Comparison of ENCODE assay signal across 8 cellular contexts in genomic region chrX:40152706-40153334, GRCh38. TPM values are rescaled to one million over a fixed set of nuclear protein-coding genes. Genes with fewer than 3 reads are reported as not detected.
A peak's percentile ranks its signal among the peaks of the same experiment; 100 is the strongest.
DNase-seq lines count a peak whose midpoint lies in the region; TF ChIP-seq lines count a peak whose summit lies in the region.

No MANE protein-coding gene starts in this region.

- H3K9ac ChIP-seq in HUES64 (ENCODE audit: low read depth, low read length) = peak overlapping the region; percentile 47; the same call in 1 of the 2 replicates

- H3K27me3 ChIP-seq in HUES64 (ENCODE audit: insufficient read depth, low read length) = peaks cover 77% of the 10 kb centered on the region
- peaks cover 13% of the 10 kb centered on the region for H3K27me3 ChIP-seq in iPS DF 6.9 (ENCODE audit: control insufficient read depth, insufficient read depth, low read length)
- H3K27me3 ChIP-seq in sigmoid colon = peaks cover 0 to 14% (median 0%) of the 10 kb centered on the region in 3 donors

- DNase-seq in EH (ENCODE audit: low read depth) (peak; percentile 43), anterior cingulate cortex (lab: John Stamatoyannopoulos, UW) (peak in 41 of 58 donors; percentile 4 to 69 (median 40)), iPS DF 6.9 (ENCODE audit: low read depth, low spot score) (no peak), sigmoid colon (peak; percentile 77), NCI-H187 (lab: John Stamatoyannopoulos, UW) (no peak)
- DNase-seq in activated effector memory CD4-positive, alpha-beta T cell treated with Interleukin-2 at 50 U/mL for 16 hours = no peak
- DNase-seq in NK-92 treated with Interleukin-12 subunit alpha and Interleukin-12 subunit beta, amount 100 ng/mL, for 24 hours (lab: John Stamatoyannopoulos, UW) = no peak

- no peak for TF ChIP-seq POLR2A in sigmoid colon (IDR thresholded peaks at IDR 0.05)

- H3K4me1 ChIP-seq in HUES64 (ENCODE audit: insufficient read depth, low read length) (peaks cover 34% of the 10 kb centered on the region), iPS DF 6.9 (ENCODE audit: control insufficient read depth, insufficient read depth, low read length) (peaks cover 9% of the 10 kb centered on the region), sigmoid colon (peaks cover 0 to 48% (median 16%) of the 10 kb centered on the region in 4 donors)

- no peak overlapping the region for H3K27ac ChIP-seq in HUES64 (ENCODE audit: low read depth, low read length)
- H3K27ac ChIP-seq in iPS DF 6.9 (ENCODE audit: low read length) = no peak overlapping the region
- H3K27ac ChIP-seq in sigmoid colon = peak overlapping the region; percentile 71 to 82 (median 76)

- WGBS in HUES64 = under 1% methylated on average over 50 of the region's 50 CpGs
- no CpG with 5 or more reads among the region's 50 CpGs for WGBS in iPS DF 6.9 (ENCODE audit: insufficient coverage, insufficient read length)
- WGBS in sigmoid colon, 2 donors = 1% methylated on average over 50 of the region's 50 CpGs

- H3K4me3 ChIP-seq in HUES64 (ENCODE audit: low read length) (peak overlapping the region; percentile 52), iPS DF 6.9 (ENCODE audit: low read length) (peak overlapping the region; percentile 27; the same call in 1 of the 2 replicates), sigmoid colon (peak overlapping the region; percentile 19 to 53 (median 48))

- H3K36me3 ChIP-seq in HUES64 (ENCODE audit: insufficient read depth, low read length) (no peaks in the 10 kb centered on the region), iPS DF 6.9 (ENCODE audit: control insufficient read depth, insufficient read depth, low read length) (no peaks in the 10 kb centered on the region), sigmoid colon (no peaks in the 10 kb centered on the region)

- H3K9me3 ChIP-seq in HUES64 (ENCODE audit: insufficient read depth, low read depth, low read length) (no peaks in the 10 kb centered on the region), iPS DF 6.9 (ENCODE audit: control insufficient read depth, insufficient read depth, low read length) (no peaks in the 10 kb centered on the region), sigmoid colon (no peaks in the 10 kb centered on the region)

- no peak for TF ChIP-seq CTCF in sigmoid colon (IDR thresholded peaks at IDR 0.05)

- no peak for TF ChIP-seq EP300 in sigmoid colon (IDR thresholded peaks at IDR 0.05)

- intact Hi-C loops in sigmoid colon (cut with DNase I) = loop anchor here (5.0 kb wide), 1 partner anchor 66 kb away; no protein-coding TSS in a partner anchor

RNA-seq across cellular contexts. Expression of gene BCOR, which starts 55.1 kb away (rescaled TPM):
- polyA plus RNA-seq in HUES64 (2013, experiment 1 of 2) = 34.7 TPM
- polyA plus RNA-seq in HUES64 (2013, experiment 2 of 2) = 31.5 TPM
- total RNA-seq in sigmoid colon = 10 to 100 TPM; 15.8 to 31.6 (median 23.0) TPM
- 10 to 100 TPM in 1 of 3 donors, 1 to 10 TPM in 2; 3.5 to 11.5 (median 3.6) TPM for polyA plus RNA-seq in sigmoid colon

Comparison
In these comparisons a context has a peak if more than half of its experiments do, and no peak if none do; other contexts are left out.
1. DNase-seq: peak in EH (single experiment), anterior cingulate cortex (41 of 58) and sigmoid colon (single experiment); none in iPS DF 6.9 (single experiment), NCI-H187 (0 of 2), activated effector memory CD4-positive, alpha-beta T cell treated with Interleukin-2 at 50 U/mL for 16 hours (single experiment) and NK-92 treated with Interleukin-12 subunit alpha and Interleukin-12 subunit beta, amount 100 ng/mL, for 24 hours (single experiment).
2. H3K27ac ChIP-seq: peak in sigmoid colon (4 of 4); none in HUES64 (single experiment) and iPS DF 6.9 (single experiment).
3. Peak in every context shown above with its lines, with median percentiles within 50 percentile points of each other: H3K4me3 ChIP-seq.